Comparison of ENCODE assay signal across 15 cellular contexts in genomic region chr2:46999857-47000678, GRCh38. TPM values are rescaled to one million over a fixed set of nuclear protein-coding genes. Genes with fewer than 3 reads are reported as not detected.
DNase-seq lines count a peak whose midpoint lies in the region; ATAC-seq and TF ChIP-seq lines count a peak whose summit lies in the region.
"Had no signal": no experiment of that assay in that cellular context is flagged by ENCODE, and none has a peak within 500 bp of the region (broad histone marks: within the 10 kb centered on the region; RNA-seq: fewer than 3 reads in every experiment).

No MANE protein-coding gene starts in this region.

- peak overlapping the region; percentile 16 for H3K27ac Mint-ChIP-seq in T-helper 17 cell

- DNase-seq in T-helper 17 cell (no peak), coronary artery (ENCODE audit: low spot score) (no peak), tibial artery (no peak), GM19240 (ENCODE audit: insufficient read length, low spot score) (no peak), EL (no peak)
- DNase-seq: activated CD8-positive, alpha-beta memory T cell treated with anti-CD3 and anti-CD28 coated beads for 24 hours; activated effector memory CD4-positive, alpha-beta T cell treated with Interleukin-2 at 50 U/mL for 16 hours; DMS153; kidney glomerular epithelial cell; NCI-H1694; PC-9; stimulated activated CD4-positive, alpha-beta T cell treated with anti-CD3 and anti-CD28 coated beads, Interleukin-12 subunit alpha, Interleukin-12 subunit beta, amount 100 ng/mL, for 4 hours had no signal

- no peak for TF ChIP-seq CTCF in coronary artery (IDR thresholded peaks at IDR 0.05)
- TF ChIP-seq CTCF in tibial artery (IDR thresholded peaks at IDR 0.05): no peak

- H3K4me3 Mint-ChIP-seq in T-helper 17 cell: peak overlapping the region; percentile 49

- intact Hi-C loops in tibial artery (cut with DNase I; ENCODE audit: low total_unique reads): loop anchor here (10.0 kb wide), 1 partner anchor 55 kb away; no protein-coding TSS in a partner anchor

- no peak for ATAC-seq in T-helper 17 cell
- ATAC-seq in HG03097 (IDR thresholded peaks at IDR 0.05; ENCODE audit: low FRiP score, unreplicated experiment): no peak

- WGBS in mesodermal cell (ENCODE audit: insufficient coverage in 2 of 2), 2 experiments: 86 to 92% methylated on average over 9 of the region's 9 CpGs

- no peaks in the 10 kb centered on the region for H3K27me3 ChIP-seq in tibial artery
- H3K27me3 ChIP-seq: BLaER1 treated with 17β-estradiol and CSF1 and Interleukin-3, amounts not matched to agents 10 nM and 100 nM had no signal

- peaks cover 11% of the 10 kb centered on the region for H3K36me3 Mint-ChIP-seq in T-helper 17 cell (ENCODE audit: low read depth)

- H3K9me3 ChIP-seq in T-helper 17 cell (ENCODE audit: control insufficient read depth, low read length, poor library complexity, severe bottlenecking) (no peaks in the 10 kb centered on the region), mesodermal cell (ENCODE audit: control insufficient read depth, low read length) (no peaks in the 10 kb centered on the region), tibial artery (no peaks in the 10 kb centered on the region)
- H3K9me3 ChIP-seq: BLaER1 treated with 17β-estradiol and CSF1 and Interleukin-3, amounts not matched to agents 10 nM and 100 nM had no signal

- H3K4me3 ChIP-seq in coronary artery (no peak overlapping the region), mesodermal cell (ENCODE audit: extremely low read depth, insufficient read depth, low read length, poor library complexity, severe bottlenecking) (no peak overlapping the region), tibial artery (no peak overlapping the region)
- H3K4me3 ChIP-seq: BLaER1 treated with 17β-estradiol and CSF1 and Interleukin-3, amounts not matched to agents 10 nM and 100 nM; PC-9 had no signal

- peaks cover 33% of the 10 kb centered on the region for H3K4me1 ChIP-seq in mesodermal cell (ENCODE audit: control insufficient read depth, insufficient read depth, low read length, poor library complexity, severe bottlenecking)
- H3K4me1 ChIP-seq in tibial artery: peaks cover 0 to 49% (median 34%) of the 10 kb centered on the region in 4 donors

- H3K4me1 Mint-ChIP-seq in T-helper 17 cell: peaks cover 21% of the 10 kb centered on the region

- H3K27ac ChIP-seq in coronary artery: peak overlapping the region; percentile 42 to 73
- peak overlapping the region; percentile 23 for H3K27ac ChIP-seq in mesodermal cell (ENCODE audit: low read depth, low read length, severe bottlenecking)
- H3K27ac ChIP-seq in tibial artery: peak overlapping the region; percentile 67 to 92
- H3K27ac ChIP-seq: PC-9 had no signal

- H3K36me3 ChIP-seq in mesodermal cell (ENCODE audit: control insufficient read depth, insufficient read depth, low read length) (peaks cover 22% of the 10 kb centered on the region), tibial artery (peaks cover 25 to 46% (median 33%) of the 10 kb centered on the region in 3 donors)

- no peaks in the 10 kb centered on the region for H3K27me3 Mint-ChIP-seq in T-helper 17 cell

RNA-seq across cellular contexts. Expression of gene TTC7A, which starts 59.0 kb away (rescaled TPM):
- 10 to 100 TPM; 56.3 to 63.0 TPM for total RNA-seq in T-helper 17 cell
- 12.3 TPM for polyA plus RNA-seq in mesodermal cell (2013, experiment 1 of 2)
- polyA plus RNA-seq in mesodermal cell (2013, experiment 2 of 2): 11.5 TPM

Comparison
In these comparisons a context has a peak if more than half of its experiments do, and no peak if none do; other contexts are left out.
1. H3K27ac ChIP-seq: peak in every context shown above with its lines; median percentile 80 in tibial artery; 58 in coronary artery; 23 in mesodermal cell.